20 cellular contexts compared by ENCODE assay signal in genomic region chr1:200976634-200977033, GRCh38. TPM values are rescaled to one million over a fixed set of nuclear protein-coding genes. Genes with fewer than 3 reads are reported as not detected.
DNase-seq lines count a peak whose midpoint lies in the region; ATAC-seq lines count a peak whose summit lies in the region.
"Had no signal": no experiment of that assay in that cellular context is flagged by ENCODE, and none has a peak within 500 bp of the region (broad histone marks: within the 10 kb centered on the region; RNA-seq: fewer than 3 reads in every experiment).

No MANE protein-coding gene starts in this region.

- DNase-seq in activated naive CD8-positive, alpha-beta T cell treated with anti-CD3 and anti-CD28 coated beads for 36 hours, result no peak
- no peak for DNase-seq in activated naive CD8-positive, alpha-beta T cell treated with anti-CD3 and anti-CD28 coated beads, Interleukin-2, amount 50 U/mL, for 24 hours
- DNase-seq in memory B cell (ENCODE audit: low spot score in 2 of 2) (no peak), NCI-H345 (lab: John Stamatoyannopoulos, UW) (no peak), HuH-7.5 (ENCODE audit: low spot score) (no peak)
- no peak for DNase-seq in stimulated activated effector memory CD8-positive, alpha-beta T cell treated with anti-CD3 and anti-CD28 coated beads, Interleukin-12 subunit alpha, Interleukin-12 subunit beta, amount 100 ng/mL, for 72 hours (ENCODE audit: low spot score in 2 of 2)
- DNase-seq: 8988T; AML-193; BE2C; Calu3; CD4-positive, alpha-beta T cell; COR-L47; DMS53; DMS79 treated with DMSO at 0.1 percent for 48 hours; GF-D8; GM23248; H7; HCEC 1CT had no signal

- H3K9me3 Mint-ChIP-seq in activated naive CD8-positive, alpha-beta T cell treated with anti-CD3 and anti-CD28 coated beads for 36 hours, result no peaks in the 10 kb centered on the region
- no peaks in the 10 kb centered on the region for H3K9me3 Mint-ChIP-seq in activated naive CD8-positive, alpha-beta T cell treated with anti-CD3 and anti-CD28 coated beads, Interleukin-2, amount 50 U/mL, for 24 hours
- no peaks in the 10 kb centered on the region for H3K9me3 Mint-ChIP-seq in memory B cell
- no peaks in the 10 kb centered on the region for H3K9me3 Mint-ChIP-seq in stimulated activated effector memory CD8-positive, alpha-beta T cell treated with anti-CD3 and anti-CD28 coated beads, Interleukin-12 subunit alpha, Interleukin-12 subunit beta, amount 100 ng/mL, for 72 hours
- H3K9me3 Mint-ChIP-seq: CD4-positive, alpha-beta T cell had no signal

- no peaks in the 10 kb centered on the region for H3K4me1 Mint-ChIP-seq in activated naive CD8-positive, alpha-beta T cell treated with anti-CD3 and anti-CD28 coated beads for 36 hours
- H3K4me1 Mint-ChIP-seq in activated naive CD8-positive, alpha-beta T cell treated with anti-CD3 and anti-CD28 coated beads, Interleukin-2, amount 50 U/mL, for 24 hours, result peaks cover under 1% of the 10 kb centered on the region
- H3K4me1 Mint-ChIP-seq in memory B cell, result no peaks in the 10 kb centered on the region
- no peaks in the 10 kb centered on the region for H3K4me1 Mint-ChIP-seq in stimulated activated effector memory CD8-positive, alpha-beta T cell treated with anti-CD3 and anti-CD28 coated beads, Interleukin-12 subunit alpha, Interleukin-12 subunit beta, amount 100 ng/mL, for 72 hours
- H3K4me1 Mint-ChIP-seq: CD14-positive monocyte had no signal

- H3K27me3 Mint-ChIP-seq in activated naive CD8-positive, alpha-beta T cell treated with anti-CD3 and anti-CD28 coated beads for 36 hours, result no peaks in the 10 kb centered on the region
- H3K27me3 Mint-ChIP-seq in activated naive CD8-positive, alpha-beta T cell treated with anti-CD3 and anti-CD28 coated beads, Interleukin-2, amount 50 U/mL, for 24 hours, result no peaks in the 10 kb centered on the region
- no peaks in the 10 kb centered on the region for H3K27me3 Mint-ChIP-seq in memory B cell
- H3K27me3 Mint-ChIP-seq: CD4-positive, alpha-beta T cell had no signal

- no peak for ATAC-seq in activated naive CD8-positive, alpha-beta T cell treated with anti-CD3 and anti-CD28 coated beads, Interleukin-2, amount 50 U/mL, for 24 hours
- ATAC-seq in memory B cell (ENCODE audit: low read depth), result no peak
- ATAC-seq in stimulated activated effector memory CD8-positive, alpha-beta T cell treated with anti-CD3 and anti-CD28 coated beads, Interleukin-12 subunit alpha, Interleukin-12 subunit beta, amount 100 ng/mL, for 72 hours, result no peak
- ATAC-seq: A549 had no signal

- peaks cover 31% of the 10 kb centered on the region for H3K36me3 Mint-ChIP-seq in activated naive CD8-positive, alpha-beta T cell treated with anti-CD3 and anti-CD28 coated beads for 36 hours
- peaks cover 32% of the 10 kb centered on the region for H3K36me3 Mint-ChIP-seq in activated naive CD8-positive, alpha-beta T cell treated with anti-CD3 and anti-CD28 coated beads, Interleukin-2, amount 50 U/mL, for 24 hours (ENCODE audit: low read depth)
- peaks cover 44% of the 10 kb centered on the region for H3K36me3 Mint-ChIP-seq in memory B cell
- H3K36me3 Mint-ChIP-seq in stimulated activated effector memory CD8-positive, alpha-beta T cell treated with anti-CD3 and anti-CD28 coated beads, Interleukin-12 subunit alpha, Interleukin-12 subunit beta, amount 100 ng/mL, for 72 hours, result peaks cover 100% of the 10 kb centered on the region

- no peak overlapping the region for H3K4me3 Mint-ChIP-seq in activated naive CD8-positive, alpha-beta T cell treated with anti-CD3 and anti-CD28 coated beads for 36 hours
- H3K4me3 Mint-ChIP-seq in activated naive CD8-positive, alpha-beta T cell treated with anti-CD3 and anti-CD28 coated beads, Interleukin-2, amount 50 U/mL, for 24 hours, result no peak overlapping the region
- H3K4me3 Mint-ChIP-seq in memory B cell, result no peak overlapping the region
- H3K4me3 Mint-ChIP-seq in stimulated activated effector memory CD8-positive, alpha-beta T cell treated with anti-CD3 and anti-CD28 coated beads, Interleukin-12 subunit alpha, Interleukin-12 subunit beta, amount 100 ng/mL, for 72 hours, result no peak overlapping the region
- H3K4me3 Mint-ChIP-seq: CD4-positive, alpha-beta T cell had no signal

- peak overlapping the region; percentile 34 for H3K27ac Mint-ChIP-seq in activated naive CD8-positive, alpha-beta T cell treated with anti-CD3 and anti-CD28 coated beads for 36 hours
- H3K27ac Mint-ChIP-seq in activated naive CD8-positive, alpha-beta T cell treated with anti-CD3 and anti-CD28 coated beads, Interleukin-2, amount 50 U/mL, for 24 hours, result no peak overlapping the region
- peak overlapping the region; percentile 20 for H3K27ac Mint-ChIP-seq in memory B cell
- H3K27ac Mint-ChIP-seq in stimulated activated effector memory CD8-positive, alpha-beta T cell treated with anti-CD3 and anti-CD28 coated beads, Interleukin-12 subunit alpha, Interleukin-12 subunit beta, amount 100 ng/mL, for 72 hours, result peak overlapping the region; percentile 29
- H3K27ac Mint-ChIP-seq: CD4-positive, alpha-beta T cell had no signal

RNA-seq across cellular contexts. Expression of gene KIF21B, which starts 46.9 kb away (rescaled TPM):
- total RNA-seq in activated naive CD8-positive, alpha-beta T cell treated with anti-CD3 and anti-CD28 coated beads for 36 hours, result 10 to 100 TPM; 55.7 to 56.2 TPM
- total RNA-seq: GM23248 had no signal
